Comparison of ENCODE assay signal across 12 cellular contexts in the genomic region with DNA sequence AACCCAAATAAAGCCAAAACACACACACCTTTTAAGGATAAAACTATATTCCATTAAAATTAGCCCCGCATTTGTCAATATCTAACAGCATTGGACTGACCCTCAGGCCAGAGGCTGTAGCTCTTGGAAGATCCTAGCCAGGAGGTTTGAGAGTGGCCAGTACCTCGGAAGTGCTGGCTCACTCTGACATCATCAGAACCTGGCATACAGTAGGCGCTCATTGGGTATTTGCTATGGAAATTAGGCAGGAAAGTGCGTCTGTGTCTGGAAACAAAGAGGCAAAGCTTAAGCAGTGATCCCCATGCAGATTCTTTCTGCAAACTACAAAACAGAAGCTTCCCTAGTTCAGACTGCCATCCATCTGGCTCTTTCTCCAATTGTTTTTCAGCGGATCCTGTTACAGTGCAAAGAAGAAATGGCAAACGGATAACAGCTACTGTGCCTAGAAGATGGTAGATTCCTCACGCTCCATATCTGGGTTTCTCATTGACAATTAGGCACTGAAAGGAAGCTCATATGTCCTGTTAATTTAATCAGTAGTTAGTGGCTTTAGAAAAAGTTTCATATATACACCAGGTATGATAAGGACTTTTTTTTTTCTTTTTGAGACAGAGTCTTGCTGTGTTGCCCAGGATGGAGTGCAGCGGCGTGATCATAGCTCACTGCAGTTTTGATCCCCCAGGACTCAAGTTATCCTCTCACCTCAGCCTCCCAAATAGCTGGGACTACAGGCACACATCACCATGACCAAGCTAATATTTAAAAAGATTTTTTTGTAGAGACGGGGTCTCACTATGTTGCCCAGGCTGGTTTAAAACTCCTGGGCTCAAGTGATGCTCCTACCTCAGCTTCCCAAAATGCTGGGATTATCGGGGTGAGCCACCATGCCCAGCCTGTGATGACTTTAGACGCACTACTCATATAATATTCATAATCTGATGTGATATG. TPM values are rescaled to one million over a fixed set of nuclear protein-coding genes. Genes with fewer than 3 reads are reported as not detected.
DNase-seq lines count a peak whose midpoint lies in the region; ATAC-seq and TF ChIP-seq lines count a peak whose summit lies in the region.
"Had no signal": no experiment of that assay in that cellular context is flagged by ENCODE, and none has a peak within 500 bp of the region (broad histone marks: within the 10 kb centered on the region; RNA-seq: fewer than 3 reads in every experiment).

No MANE protein-coding gene starts in this region.

- H3K4me3 ChIP-seq in PC-9 (no peak overlapping the region), endodermal cell (ENCODE audit: low read length) (peak overlapping the region; percentile 88), gastrocnemius medialis (peak overlapping the region; percentile 69 to 74 (median 73)), lower lobe of right lung (no peak overlapping the region)

- H2AFZ ChIP-seq in PC-9 = no peak overlapping the region

- in situ Hi-C loops in gastrocnemius medialis (cut with MboI; ENCODE audit: low sequenced_read_pairs in 4 of 4) = loop anchor here in 1 of 4 donors (5.0 to 10.0 kb wide), 2 partner anchors 63 to 65 kb away; no protein-coding TSS in a partner anchor

- H3K79me2 ChIP-seq in PC-9 (ENCODE audit: low read depth) = no peaks in the 10 kb centered on the region

- peak overlapping the region; percentile 69 for H3K9ac ChIP-seq in endodermal cell (ENCODE audit: extremely low read depth, low read length, poor library complexity, severe bottlenecking)

- BruUV-seq in PC-9 (replicated peaks; lab: Mats Ljungman, UMichigan) = no TSS peak

- intact Hi-C loops in PC-9 (cut with micrococcal nuclease; ENCODE audit: unreplicated experiment) (loop anchor here (2.0 to 5.0 kb wide), 3 partner anchors 79 to 135 kb away; no protein-coding TSS in a partner anchor), gastrocnemius medialis (cut with DNase I; ENCODE audit: low total_unique reads) (loop anchor here (5.0 to 10.0 kb wide), 5 partner anchors 65 to 897 kb away; partner anchors contain the start of gene TASOR2), lower lobe of right lung (cut with DNase I) (no loop called here)

- no peaks in the 10 kb centered on the region for H3F3A ChIP-seq in PC-9 (ENCODE audit: insufficient read depth, low read depth)

- H3K27me3 ChIP-seq in PC-9 (ENCODE audit: insufficient read depth, low read depth) = no peaks in the 10 kb centered on the region
- no peaks in the 10 kb centered on the region for H3K27me3 ChIP-seq in endodermal cell (ENCODE audit: control insufficient read depth, insufficient read depth, low read length, poor library complexity, severe bottlenecking)
- no peaks in the 10 kb centered on the region for H3K27me3 ChIP-seq in gastrocnemius medialis
- peaks cover 15% of the 10 kb centered on the region for H3K27me3 ChIP-seq in lower lobe of right lung (ENCODE audit: low read depth)

- TF ChIP-seq POLR2A in gastrocnemius medialis (IDR thresholded peaks at IDR 0.05) = peak; percentile 53 to 57

- no peaks in the 10 kb centered on the region for H3K4me1 ChIP-seq in PC-9 (replicated peaks; ENCODE audit: insufficient read depth)
- H3K4me1 ChIP-seq in endodermal cell (ENCODE audit: control insufficient read depth, insufficient read depth, low read length) = no peaks in the 10 kb centered on the region
- H3K4me1 ChIP-seq in gastrocnemius medialis = peaks cover 11 to 18% of the 10 kb centered on the region in 2 donors
- no peaks in the 10 kb centered on the region for H3K4me1 ChIP-seq in lower lobe of right lung

- no peaks in the 10 kb centered on the region for H3K9me3 ChIP-seq in PC-9 (ENCODE audit: insufficient read depth, low read depth)
- no peaks in the 10 kb centered on the region for H3K9me3 ChIP-seq in endodermal cell (ENCODE audit: control insufficient read depth, low read length)
- H3K9me3 ChIP-seq in gastrocnemius medialis = no peaks in the 10 kb centered on the region
- no peaks in the 10 kb centered on the region for H3K9me3 ChIP-seq in lower lobe of right lung

- H3K36me3 ChIP-seq in PC-9 (ENCODE audit: low read depth) (no peaks in the 10 kb centered on the region), endodermal cell (ENCODE audit: control insufficient read depth, insufficient read depth, low read length) (peaks cover 43% of the 10 kb centered on the region), gastrocnemius medialis (peaks cover 0 to 25% of the 10 kb centered on the region in 2 donors), lower lobe of right lung (no peaks in the 10 kb centered on the region)

- peaks cover 33% of the 10 kb centered on the region for H3K36me3 Mint-ChIP-seq in endodermal cell (ENCODE audit: low read depth)

- POLR2A ChIA-PET in PC-9 (lab: Charles Lee; ENCODE audit: unreplicated experiment) = no interaction called here

- H3K27ac ChIP-seq in PC-9 = no peak overlapping the region
- H3K27ac ChIP-seq in endodermal cell (ENCODE audit: low read depth, low read length) = no peak overlapping the region
- H3K27ac ChIP-seq in gastrocnemius medialis = peak overlapping the region; percentile 93 to 96 (median 94)
- H3K27ac ChIP-seq in lower lobe of right lung = no peak overlapping the region

- 85% methylated on average over 5 to 12 of the region's 12 CpGs for WGBS in endodermal cell (ENCODE audit: insufficient coverage in 1 of 2, insufficient read length in 1 of 2), 2 experiments

- CTCF ChIA-PET in PC-9 (lab: Charles Lee) = interaction anchor here (0.8 kb wide), 1 partner anchor 492 kb away, joined by 3 read pairs; no protein-coding TSS in a partner anchor

- DNase-seq in activated CD4-positive, alpha-beta T cell treated with anti-CD3 and anti-CD28 coated beads for 48 hours = peak; percentile 39
- DNase-seq in activated CD4-positive, alpha-beta T cell treated with anti-CD3 and anti-CD28 coated beads for 4 hours = no peak
- DNase-seq in PC-9 (no peak), endodermal cell (peak; percentile 53), gastrocnemius medialis (peak in 1 of 2 donors; percentile 63), NCI-H187 (lab: John Stamatoyannopoulos, UW) (no peak), lower lobe of right lung (no peak), SHP77 treated with DMSO at 0.1 percent for 48 hours (lab: John Stamatoyannopoulos, UW) (no peak)
- DNase-seq: ACHN; GDM1; hippocampal formation; stimulated activated CD4-positive, alpha-beta T cell treated with anti-CD3 and anti-CD28 coated beads, Interleukin-12 subunit alpha, Interleukin-12 subunit beta, amount 100 ng/mL, for 4 hours had no signal

- H3K4me2 ChIP-seq in PC-9 = peak overlapping the region; percentile 83

- H3K9me2 ChIP-seq in PC-9 (ENCODE audit: insufficient read depth) = no peaks in the 10 kb centered on the region

- H3K4me3 Mint-ChIP-seq in endodermal cell = peak overlapping the region; percentile 83

- H4K20me1 ChIP-seq in PC-9 (ENCODE audit: insufficient read depth) = no peaks in the 10 kb centered on the region

- ATAC-seq in gastrocnemius medialis (peak; percentile 59 to 63), lower lobe of right lung (no peak)

- no peaks in the 10 kb centered on the region for H3K9me3 Mint-ChIP-seq in endodermal cell

- H3K27me3 Mint-ChIP-seq in endodermal cell (ENCODE audit: insufficient read depth) = peaks cover 11% of the 10 kb centered on the region

- TF ChIP-seq CTCF in PC-9 (conservative IDR thresholded peaks at IDR 0.05) (no peak), endodermal cell (conservative IDR thresholded peaks at IDR 0.05) (no peak), gastrocnemius medialis (IDR thresholded peaks at IDR 0.05 in 4 of 5, conservative IDR thresholded peaks at IDR 0.05 in 1 of 5) (no peak), lower lobe of right lung (IDR thresholded peaks at IDR 0.05) (no peak)

- H3K4me1 Mint-ChIP-seq in endodermal cell = peaks cover 31% of the 10 kb centered on the region

- H3K27ac Mint-ChIP-seq in endodermal cell = peak overlapping the region; percentile 4

RNA-seq across cellular contexts. Expression of gene PRKCQ, which starts 1.9 kb away (rescaled TPM):
- total RNA-seq in PC-9 (2021) (4.0 and 5.3 TPM in 2 replicates), endodermal cell (10 to 100 TPM; 24.3 to 29.1 TPM), gastrocnemius medialis (10 to 100 TPM; 25.8 to 70.7 (median 38.8) TPM), lower lobe of right lung (8.1 TPM)
- polyA plus RNA-seq in endodermal cell (2013, experiment 1 of 2) = 6.1 TPM
- 6.2 TPM for polyA plus RNA-seq in endodermal cell (2013, experiment 2 of 2)

Comparison
In these comparisons a context has a peak if more than half of its experiments do, and no peak if none do; other contexts are left out.
1. DNase-seq: peak in activated CD4-positive, alpha-beta T cell treated with anti-CD3 and anti-CD28 coated beads for 48 hours (single experiment) and endodermal cell (single experiment); none in activated CD4-positive, alpha-beta T cell treated with anti-CD3 and anti-CD28 coated beads for 4 hours (0 of 2), PC-9 (0 of 2), NCI-H187 (0 of 2), lower lobe of right lung (single experiment) and SHP77 treated with DMSO at 0.1 percent for 48 hours (single experiment).
2. H3K27ac ChIP-seq: peak in gastrocnemius medialis (4 of 4); none in PC-9 (single experiment), endodermal cell (single experiment) and lower lobe of right lung (single experiment).
3. H3K4me3 ChIP-seq: peak in endodermal cell (single experiment) and gastrocnemius medialis (4 of 4); none in PC-9 (single experiment) and lower lobe of right lung (single experiment).
4. ATAC-seq: peak in gastrocnemius medialis (2 of 2); none in lower lobe of right lung (0 of 2).